In the genomic region with DNA sequence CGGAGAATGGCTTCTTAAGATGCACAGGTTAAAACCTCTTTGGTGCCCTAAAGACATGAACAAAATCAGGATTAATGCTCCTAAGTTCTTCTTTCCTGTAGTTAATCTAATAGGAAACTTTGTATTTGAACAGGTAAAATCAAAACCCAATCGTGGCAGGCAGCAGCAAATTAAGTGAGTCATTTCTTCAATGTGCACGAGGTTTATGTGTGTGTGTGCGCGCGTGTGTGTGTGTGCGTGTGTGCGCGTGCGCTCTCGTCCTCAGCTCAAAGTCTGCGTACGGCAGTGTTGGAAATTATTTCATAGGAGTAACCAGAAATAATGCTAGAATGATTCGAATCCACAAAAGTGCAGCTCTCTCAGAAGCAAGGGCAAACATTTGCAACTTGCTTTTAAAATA, we compare ENCODE assay signal across 8 cellular contexts. TPM values are rescaled to one million over a fixed set of nuclear protein-coding genes. Genes with fewer than 3 reads are reported as not detected.
DNase-seq lines count a peak whose midpoint lies in the region; ATAC-seq, FAIRE-seq and TF ChIP-seq lines count a peak whose summit lies in the region.

No MANE protein-coding gene starts in this region.

- TF ChIP-seq CTCF in SK-N-SH (IDR thresholded peaks at IDR 0.05) (no peak), SU-DHL-6 (IDR thresholded peaks at IDR 0.05; ENCODE audit: insufficient read depth, low read length, poor library complexity, severe bottlenecking) (no peak), glutamatergic neuron (IDR thresholded peaks at IDR 0.05; ENCODE audit: partially characterized antibody, unreplicated experiment) (no peak)

- H3K4me1 Mint-ChIP-seq in glutamatergic neuron (ENCODE audit: low read depth, unreplicated experiment): peaks cover 3% of the 10 kb centered on the region

- H3K9ac ChIP-seq in SK-N-SH: no peak overlapping the region
- H3K9ac ChIP-seq in SU-DHL-6 (ENCODE audit: low read length): peak overlapping the region; percentile 91

- no peaks in the 10 kb centered on the region for H3K9me3 ChIP-seq in SK-N-SH
- no peaks in the 10 kb centered on the region for H3K9me3 ChIP-seq in SU-DHL-6 (ENCODE audit: insufficient read depth, low read length)
- H3K9me3 ChIP-seq in small intestine (ENCODE audit: control insufficient read depth, low read depth): no peaks in the 10 kb centered on the region

- 95% methylated on average over 14 of the region's 14 CpGs for WGBS in SK-N-SH (ENCODE audit: low lambda C conversion rate)
- 28 to 58% (median 44%) methylated on average over 14 of the region's 14 CpGs for WGBS in small intestine, 3 donors

- TF ChIP-seq EP300 in SK-N-SH (IDR thresholded peaks at IDR 0.05; ENCODE audit: borderline replicate concordance in 1 of 2, low read depth in 1 of 2, low read length in 1 of 2): no peak

- H3K36me3 ChIP-seq in SK-N-SH (replicated peaks in 1 of 2; ENCODE audit: control insufficient read depth in 1 of 2, insufficient read depth in 2 of 2, low read length in 1 of 2) (no peaks in the 10 kb centered on the region), SU-DHL-6 (ENCODE audit: low read length) (peaks cover 17% of the 10 kb centered on the region), small intestine (ENCODE audit: control insufficient read depth in 2 of 2, insufficient read depth in 2 of 2, low read length in 2 of 2) (no peaks in the 10 kb centered on the region)

- FAIRE-seq in small intestine (lab: Jason Lieb, UNC): no peak

- no peaks in the 10 kb centered on the region for H3K9me2 ChIP-seq in SK-N-SH
- H3K9me2 ChIP-seq in SU-DHL-6 (replicated peaks; ENCODE audit: insufficient read depth, low read length): no peaks in the 10 kb centered on the region

- H3K27ac ChIP-seq in SK-N-SH (ENCODE audit: low read depth in 2 of 2, low read length in 1 of 2): no peak overlapping the region
- H3K27ac ChIP-seq in SU-DHL-6 (ENCODE audit: low read depth, low read length): peak overlapping the region; percentile 72
- H3K27ac ChIP-seq in small intestine (ENCODE audit: low read depth in 1 of 2, low read length in 1 of 2): no peak overlapping the region

- peak overlapping the region; percentile 83 for H3K4me3 Mint-ChIP-seq in glutamatergic neuron (ENCODE audit: unreplicated experiment)

- DNase-seq in SK-N-SH: no peak
- no peak for DNase-seq in glutamatergic neuron
- DNase-seq in small intestine: peak; percentile 81
- DNase-seq in NCI-H2171 treated with DMSO at 0.1 percent for 48 hours (lab: John Stamatoyannopoulos, UW): no peak

- TF ChIP-seq RAD21 in SK-N-SH (IDR thresholded peaks at IDR 0.05; ENCODE audit: low read length): no peak

- no peaks in the 10 kb centered on the region for H3K9me3 Mint-ChIP-seq in glutamatergic neuron (ENCODE audit: unreplicated experiment)

- H3K4me2 ChIP-seq in SK-N-SH (peak overlapping the region; percentile 84; the same call in 1 of the 2 replicates), SU-DHL-6 (ENCODE audit: low read depth, low read length, poor library complexity, severe bottlenecking) (peak overlapping the region; percentile 90)

- H3F3A ChIP-seq in SK-N-SH (replicated peaks; ENCODE audit: insufficient read depth) (no peaks in the 10 kb centered on the region), SU-DHL-6 (ENCODE audit: insufficient read depth) (peaks cover 19% of the 10 kb centered on the region; the same call in 1 of the 2 replicates)

- no peaks in the 10 kb centered on the region for H3K36me3 Mint-ChIP-seq in glutamatergic neuron (ENCODE audit: unreplicated experiment)

- CTCF ChIA-PET in SK-N-SH (lab: Yijun Ruan, JAX): interaction anchor here (1.0 to 1.1 kb wide), 2 partner anchors 12 to 90 kb away, joined by 3 read pairs; no protein-coding TSS in a partner anchor

- no peak for ATAC-seq in SK-N-SH treated with all-trans-retinoic acid at 6 μM for 48 hours
- ATAC-seq in HG03565 (IDR thresholded peaks at IDR 0.05; ENCODE audit: unreplicated experiment): no peak
- ATAC-seq in GM21423 (IDR thresholded peaks at IDR 0.05; ENCODE audit: unreplicated experiment): no peak

- no peaks in the 10 kb centered on the region for H4K20me1 ChIP-seq in SK-N-SH (ENCODE audit: insufficient read depth)
- no peaks in the 10 kb centered on the region for H4K20me1 ChIP-seq in SU-DHL-6 (ENCODE audit: low read depth, low read length)

- peaks cover 0 to 12% of the 10 kb centered on the region in 2 experiments; a peak in 1 of 4 replicates for H3K4me1 ChIP-seq in SK-N-SH (ENCODE audit: control insufficient read depth in 1 of 2, insufficient read depth in 2 of 2, low read depth in 1 of 2, low read length in 1 of 2)
- H3K4me1 ChIP-seq in small intestine (ENCODE audit: control insufficient read depth in 2 of 2, insufficient read depth in 1 of 2, low read depth in 1 of 2, low read length in 1 of 2): peaks cover 0 to 5% of the 10 kb centered on the region in 2 donors

- H3K4me3 ChIP-seq in SK-N-SH (ENCODE audit: low read depth in 2 of 2, low read length in 1 of 2): no peak overlapping the region
- peak overlapping the region; percentile 61 for H3K4me3 ChIP-seq in SU-DHL-6 (ENCODE audit: insufficient read depth, low read length, poor library complexity, severe bottlenecking)
- no peak overlapping the region for H3K4me3 ChIP-seq in small intestine (ENCODE audit: low read depth in 1 of 2, low read length in 2 of 2)

- no peak overlapping the region for H2AFZ ChIP-seq in SK-N-SH (ENCODE audit: low read depth)
- peak overlapping the region; percentile 36 for H2AFZ ChIP-seq in SU-DHL-6 (ENCODE audit: low read depth, low read length, severe bottlenecking)

- H3K79me2 ChIP-seq in SK-N-SH (ENCODE audit: insufficient read depth) (no peaks in the 10 kb centered on the region; the same call in 1 of the 2 replicates), SU-DHL-6 (ENCODE audit: insufficient read depth, low read length) (peaks cover 56% of the 10 kb centered on the region)

- H3K27me3 Mint-ChIP-seq in glutamatergic neuron (ENCODE audit: unreplicated experiment): peaks cover 13% of the 10 kb centered on the region

- H3K27me3 ChIP-seq in SK-N-SH (ENCODE audit: insufficient read depth): peaks cover 16% of the 10 kb centered on the region; the same call in 1 of the 2 replicates
- no peaks in the 10 kb centered on the region for H3K27me3 ChIP-seq in SU-DHL-6 (ENCODE audit: low read length)
- no peaks in the 10 kb centered on the region for H3K27me3 ChIP-seq in small intestine (ENCODE audit: control insufficient read depth in 2 of 2, insufficient read depth in 2 of 2, low read length in 2 of 2)

- no peak overlapping the region for H3K27ac Mint-ChIP-seq in glutamatergic neuron (ENCODE audit: unreplicated experiment)

- POLR2A ChIA-PET in SK-N-SH (lab: Yijun Ruan, JAX): no interaction called here

TF ChIP-seq in SK-N-SH, 30 proteins besides CTCF, POLR2A, EP300 and RAD21 (continues in another document):
- TF ChIP-seq RCOR1 (IDR thresholded peaks at IDR 0.05; ENCODE audit: low read length) (no peak), SIN3A (IDR thresholded peaks at IDR 0.05; ENCODE audit: borderline replicate concordance, low read depth, low read length) (no peak), YY1 (IDR thresholded peaks at IDR 0.05; ENCODE audit: low read depth) (no peak)
- TF ChIP-seq, protein P1, sequence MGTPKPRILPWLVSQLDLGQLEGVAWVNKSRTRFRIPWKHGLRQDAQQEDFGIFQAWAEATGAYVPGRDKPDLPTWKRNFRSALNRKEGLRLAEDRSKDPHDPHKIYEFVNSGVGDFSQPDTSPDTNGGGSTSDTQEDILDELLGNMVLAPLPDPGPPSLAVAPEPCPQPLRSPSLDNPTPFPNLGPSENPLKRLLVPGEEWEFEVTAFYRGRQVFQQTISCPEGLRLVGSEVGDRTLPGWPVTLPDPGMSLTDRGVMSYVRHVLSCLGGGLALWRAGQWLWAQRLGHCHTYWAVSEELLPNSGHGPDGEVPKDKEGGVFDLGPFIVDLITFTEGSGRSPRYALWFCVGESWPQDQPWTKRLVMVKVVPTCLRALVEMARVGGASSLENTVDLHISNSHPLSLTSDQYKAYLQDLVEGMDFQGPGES (IDR thresholded peaks at IDR 0.05; ENCODE audit: low read depth, low read length): no peak

TF ChIP-seq in SK-N-SH treated with all-trans-retinoic acid at 6 μM for 48 hours, 23 proteins besides CTCF, POLR2A, EP300 and RAD21:
- TF ChIP-seq ZFP30 (CRISPR knock-in tag; IDR thresholded peaks at IDR 0.05): no peak
- no peak for TF ChIP-seq ZNF8 (CRISPR knock-in tag; IDR thresholded peaks at IDR 0.05)
- no peak for TF ChIP-seq ZNF70 (CRISPR knock-in tag; IDR thresholded peaks at IDR 0.05)
- no peak for TF ChIP-seq RARB (CRISPR knock-in tag; IDR thresholded peaks at IDR 0.05)
- no peak for TF ChIP-seq GLIS3 (CRISPR knock-in tag; IDR thresholded peaks at IDR 0.05)

RNA-seq across cellular contexts. Expression of a gene that starts 0.9 kb away (rescaled TPM):
- 0.86 and 1.1 TPM in 2 replicates for polyA plus RNA-seq in SK-N-SH (2012; rRNA removed)
- polyA plus RNA-seq in SK-N-SH (2012; cell fraction: cytosol; rRNA removed): 0.51 and 0.86 TPM in 2 replicates
- 0.75 and 1.6 TPM in 2 replicates for polyA plus RNA-seq in SK-N-SH (2012; cell fraction: nucleus; rRNA removed)
- not detected for total RNA-seq in glutamatergic neuron (ENCODE audit: unreplicated experiment)
- 1 to 10 TPM in 2 of 3 donors, not detected in 1; 1.1 to 2.7 TPM for polyA plus RNA-seq in small intestine
